Comparison of ENCODE assay signal across 8 cellular contexts in genomic region chr9:127904888-127905728, GRCh38. TPM values are rescaled to one million over a fixed set of nuclear protein-coding genes. Genes with fewer than 3 reads are reported as not detected.
DNase-seq lines count a peak whose midpoint lies in the region; ATAC-seq, FAIRE-seq and TF ChIP-seq lines count a peak whose summit lies in the region.

No MANE protein-coding gene starts in this region.

- H3K9ac ChIP-seq in H1 (replicated peaks in 1 of 4; ENCODE audit: extremely low read depth in 1 of 4, low read depth in 3 of 4, low read length in 3 of 4), result no peak overlapping the region

- no peaks in the 10 kb centered on the region for H3K27me3 ChIP-seq in H1 (replicated peaks in 1 of 4; ENCODE audit: control insufficient read depth in 3 of 4, extremely low read depth in 1 of 4, insufficient read depth in 3 of 4, low read length in 3 of 4)

- no peak overlapping the region for H2AFZ ChIP-seq in H1 (ENCODE audit: low read length)

- peaks cover 3 to 21% (median 9%) of the 10 kb centered on the region in 4 experiments for H3K4me1 ChIP-seq in H1 (replicated peaks in 1 of 4; ENCODE audit: control insufficient read depth in 3 of 4, insufficient read depth in 4 of 4, low read length in 3 of 4)

- peak; percentile 1 for ATAC-seq in sciatic nerve
- ATAC-seq in HG02885 (IDR thresholded peaks at IDR 0.05; ENCODE audit: poor library complexity, unreplicated experiment), result no peak
- ATAC-seq in GM21723 (IDR thresholded peaks at IDR 0.05; ENCODE audit: unreplicated experiment), result no peak
- ATAC-seq in GM19455 (IDR thresholded peaks at IDR 0.05; ENCODE audit: unreplicated experiment), result no peak

- no peak overlapping the region for H3K4ac ChIP-seq in H1 (replicated peaks; ENCODE audit: insufficient read length, low read depth, low read length)

- 0 out of 2 replicates have a peak overlapping the region, but pooled peaks have one; percentile 61 for H2AK5ac ChIP-seq in H1 (ENCODE audit: low read depth, low read length)

- no peaks in the 10 kb centered on the region for H3K9me3 ChIP-seq in H1 (ENCODE audit: insufficient read depth in 2 of 2, low read depth in 1 of 2, low read length in 1 of 2)

- no peak overlapping the region for H4K91ac ChIP-seq in H1 (replicated peaks; ENCODE audit: insufficient read length, low read length)

- no peak overlapping the region for H3K14ac ChIP-seq in H1 (ENCODE audit: insufficient read length)

- peak; percentile 60 to 63 for DNase-seq in activated CD4-positive, alpha-beta T cell treated with anti-CD3 and anti-CD28 coated beads for 4 hours
- DNase-seq in H1 (ENCODE audit: low read depth in 1 of 2, low spot score in 2 of 2) (no peak), sciatic nerve (ENCODE audit: low spot score) (no peak), epidermal melanocyte (ENCODE audit: insufficient read length, low spot score) (no peak)

- POLR2A ChIA-PET in H1 (lab: Charles Lee; ENCODE audit: partially characterized antibody), result interaction anchor here (1.0 to 2.1 kb wide), 5 partner anchors 12 to 24 kb away, joined by 3 to 16 read pairs (median 3); partner anchors contain the start of gene ST6GALNAC4

- H2BK120ac ChIP-seq in H1 (replicated peaks; ENCODE audit: low read depth, low read length), result no peak overlapping the region

- H3K23me2 ChIP-seq in H1 (ENCODE audit: low read depth, low read length), result no peaks in the 10 kb centered on the region

- no peak for TF ChIP-seq EP300 in H1 (IDR thresholded peaks at IDR 0.05; ENCODE audit: borderline replicate concordance in 1 of 2, low read depth in 2 of 2, low read length in 2 of 2)

- TF ChIP-seq RAD21 in H1 (IDR thresholded peaks at IDR 0.05 in 1 of 2, conservative IDR thresholded peaks at IDR 0.05 in 1 of 2; ENCODE audit: low read depth in 2 of 2, low read length in 2 of 2), result no peak

- H4K8ac ChIP-seq in H1 (ENCODE audit: extremely low read depth, insufficient read depth, low read length), result no peak overlapping the region; the same call in 1 of the 2 replicates

- H4K20me1 ChIP-seq in H1 (replicated peaks in 1 of 2; ENCODE audit: control insufficient read depth in 1 of 2, insufficient read depth in 2 of 2, low read length in 2 of 2), result peaks cover 0 to 1% of the 10 kb centered on the region in 2 experiments

- no peak overlapping the region for H3K56ac ChIP-seq in H1 (replicated peaks; ENCODE audit: insufficient read length, low read depth, low read length)

- H3K36me3 ChIP-seq in H1 (ENCODE audit: control insufficient read depth in 2 of 4, insufficient read depth in 4 of 4, low read length in 3 of 4), result no peaks in the 10 kb centered on the region

- H3K4me3 ChIP-seq in H1 (ENCODE audit: extremely low read depth in 1 of 4, insufficient read depth in 2 of 4, low read depth in 3 of 4, low read length in 4 of 4), result no peak overlapping the region

- no peak overlapping the region for H3K4me2 ChIP-seq in H1 (ENCODE audit: insufficient read depth in 1 of 2, low read depth in 2 of 2, low read length in 2 of 2)

- CTCF ChIA-PET in H1 (lab: Charles Lee; ENCODE audit: partially characterized antibody), result interaction anchor here (1.0 to 1.9 kb wide), 8 partner anchors 8 to 163 kb away, joined by 3 to 13 read pairs (median 4); partner anchors contain the start of gene PIP5KL1

- H2BK5ac ChIP-seq in H1 (ENCODE audit: low read depth, low read length), result peak overlapping the region; percentile 63; the same call in 1 of the 2 replicates

- TF ChIP-seq POLR2A in GM18526 (IDR thresholded peaks at IDR 0.05; ENCODE audit: extremely low read depth, insufficient read length) (peak; percentile 27), H1 (IDR thresholded peaks at IDR 0.05; ENCODE audit: control extremely low read depth in 1 of 2, low read depth in 2 of 2, low read length in 2 of 2) (no peak)

- 0 out of 2 replicates have a peak overlapping the region, but pooled peaks have one; percentile 18 for H2BK15ac ChIP-seq in H1 (ENCODE audit: low read length)

- H3K27ac ChIP-seq in H1 (ENCODE audit: low read depth, low read length), result peak overlapping the region; percentile 12; the same call in 1 of the 2 replicates

- H2BK20ac ChIP-seq in H1 (ENCODE audit: low read length), result no peak overlapping the region

- H3K23ac ChIP-seq in H1 (ENCODE audit: insufficient read length), result no peak overlapping the region

- H3K18ac ChIP-seq in H1 (ENCODE audit: extremely low read depth, low read length), result peak overlapping the region; percentile 53; the same call in 1 of the 2 replicates

- TF ChIP-seq CTCF in H1 (IDR thresholded peaks at IDR 0.05; ENCODE audit: control extremely low read depth in 1 of 3, insufficient read depth in 1 of 3, low read depth in 1 of 3, low read length in 3 of 3), result no peak

- H3K79me2 ChIP-seq in H1 (ENCODE audit: control insufficient read depth in 1 of 2, insufficient read depth in 2 of 2, low read length in 2 of 2), result no peaks in the 10 kb centered on the region

- H4K5ac ChIP-seq in H1 (ENCODE audit: insufficient read length, low read depth, low read length), result no peak overlapping the region

- intact Hi-C loops in sciatic nerve (cut with DNase I), result no loop called here

- 0 out of 2 replicates have a peak overlapping the region, but pooled peaks have one; percentile 27 for H2BK12ac ChIP-seq in H1 (ENCODE audit: low read depth, low read length)

- WGBS in H1 (ENCODE audit: extremely low coverage in 1 of 2, insufficient coverage in 1 of 2, insufficient read length in 1 of 2, insufficient replicate concordance in 2 of 2, low coverage in 1 of 2, low lambda C conversion rate in 2 of 2, missing lambda C conversion rate in 1 of 2), 2 experiments, result 95% methylated on average over 7 of the region's 7 CpGs; no CpG with 5 or more reads in 1 of the 2 experiments

- FAIRE-seq in H1 (lab: Jason Lieb, UNC), result no peak

- no peaks in the 10 kb centered on the region for H3K79me1 ChIP-seq in H1 (ENCODE audit: low read depth, low read length)

TF ChIP-seq in H1, 55 proteins besides CTCF, POLR2A, EP300 and RAD21 (continues in another document):
- TF ChIP-seq MAFK (IDR thresholded peaks at IDR 0.05; ENCODE audit: low read depth, low read length) (no peak), FOSL1 (IDR thresholded peaks at IDR 0.05; ENCODE audit: insufficient read depth, low read depth, low read length) (no peak), SRF (IDR thresholded peaks at IDR 0.05; ENCODE audit: low read depth, low read length) (no peak), RBBP5 (IDR thresholded peaks at IDR 0.05; ENCODE audit: borderline replicate concordance, low read depth, low read length) (no peak)

RNA-seq across cellular contexts. Expression of gene ST6GALNAC6, which starts 5.7 kb away (rescaled TPM):
- 37.7 and 43.7 TPM in 2 replicates for total RNA-seq in H1 (2021; fragmentation: NEBNext Ultra II Directional; extraction: Animal tissue kit (Norgen Biotek cat#: 25700))
- 64.4 and 72.9 TPM in 2 replicates for polyA plus RNA-seq in H1 (2011; rRNA removed)
- polyA plus RNA-seq in H1 (2011; cell fraction: cytosol; rRNA removed), result 60.4 TPM
- 54.5 TPM for polyA plus RNA-seq in H1 (2011; cell fraction: nucleus; rRNA removed)
- polyA plus RNA-seq in H1 (2012, experiment 1 of 2), result 22.5 to 37.7 TPM (median 31.4 TPM) in 4 replicates
- polyA plus RNA-seq in H1 (2012, experiment 2 of 2), result 33.2 TPM
- 27.2 TPM for polyA plus RNA-seq in H1 (2013, experiment 1 of 2)
- 27.7 TPM for polyA plus RNA-seq in H1 (2013, experiment 2 of 2)
- 40.3 and 44.6 TPM in 2 replicates for polyA minus RNA-seq in H1 (2011; rRNA and poly(A)+ RNA removed)
- 18.6 TPM for polyA minus RNA-seq in H1 (2011; cell fraction: cytosol; rRNA and poly(A)+ RNA removed)
- 23.3 TPM for polyA minus RNA-seq in H1 (2011; cell fraction: nucleus; rRNA and poly(A)+ RNA removed)
- total RNA-seq in sciatic nerve, result 108 TPM

RNA-seq across cellular contexts. Expression of gene ST6GALNAC4, which starts 11.7 kb away (rescaled TPM):
- total RNA-seq in H1 (2021; fragmentation: NEBNext Ultra II Directional; extraction: Animal tissue kit (Norgen Biotek cat#: 25700)), result 21.8 and 27.0 TPM in 2 replicates
- 34.1 and 49.5 TPM in 2 replicates for polyA plus RNA-seq in H1 (2011; rRNA removed)
- polyA plus RNA-seq in H1 (2011; cell fraction: cytosol; rRNA removed), result 27.6 TPM
- 38.3 TPM for polyA plus RNA-seq in H1 (2011; cell fraction: nucleus; rRNA removed)
- polyA plus RNA-seq in H1 (2012, experiment 1 of 2), result 11.6 to 21.8 TPM (median 18.9 TPM) in 4 replicates
- polyA plus RNA-seq in H1 (2012, experiment 2 of 2), result 18.6 TPM
- polyA plus RNA-seq in H1 (2013, experiment 1 of 2), result 26.2 TPM
- polyA plus RNA-seq in H1 (2013, experiment 2 of 2), result 25.6 TPM
- polyA minus RNA-seq in H1 (2011; rRNA and poly(A)+ RNA removed), result 16.4 and 19.0 TPM in 2 replicates
- polyA minus RNA-seq in H1 (2011; cell fraction: cytosol; rRNA and poly(A)+ RNA removed), result 32.7 TPM
- 24.5 TPM for polyA minus RNA-seq in H1 (2011; cell fraction: nucleus; rRNA and poly(A)+ RNA removed)
- total RNA-seq in sciatic nerve, result 19.6 TPM

RNA-seq across cellular contexts. Expression of gene PIP5KL1, which starts 25.5 kb away (rescaled TPM):
- total RNA-seq in H1 (2021; fragmentation: NEBNext Ultra II Directional; extraction: Animal tissue kit (Norgen Biotek cat#: 25700)), result 12.2 and 13.4 TPM in 2 replicates
- polyA plus RNA-seq in H1 (2011; rRNA removed), result 15.4 and 27.4 TPM in 2 replicates
- polyA plus RNA-seq in H1 (2011; cell fraction: cytosol; rRNA removed), result 15.3 TPM
- polyA plus RNA-seq in H1 (2011; cell fraction: nucleus; rRNA removed), result 42.3 TPM
- 11.0 to 14.5 TPM (median 13.0 TPM) in 4 replicates for polyA plus RNA-seq in H1 (2012, experiment 1 of 2)
- 10.5 TPM for polyA plus RNA-seq in H1 (2012, experiment 2 of 2)
- 12.9 TPM for polyA plus RNA-seq in H1 (2013, experiment 1 of 2)
- polyA plus RNA-seq in H1 (2013, experiment 2 of 2), result 11.8 TPM
- polyA minus RNA-seq in H1 (2011; rRNA and poly(A)+ RNA removed), result 1.8 and 4.1 TPM in 2 replicates
- 16.4 TPM for polyA minus RNA-seq in H1 (2011; cell fraction: cytosol; rRNA and poly(A)+ RNA removed)
- polyA minus RNA-seq in H1 (2011; cell fraction: nucleus; rRNA and poly(A)+ RNA removed), result 10.7 TPM
- total RNA-seq in sciatic nerve, result 2.0 TPM

RNA-seq across cellular contexts. Expression of gene AK1, which starts 27.6 kb away (rescaled TPM):
- total RNA-seq in H1 (2021; fragmentation: NEBNext Ultra II Directional; extraction: Animal tissue kit (Norgen Biotek cat#: 25700)), result 35.9 and 37.9 TPM in 2 replicates
- 39.2 and 44.1 TPM in 2 replicates for polyA plus RNA-seq in H1 (2011; rRNA removed)
- 45.5 TPM for polyA plus RNA-seq in H1 (2011; cell fraction: cytosol; rRNA removed)
- polyA plus RNA-seq in H1 (2011; cell fraction: nucleus; rRNA removed), result 32.0 TPM
- 32.5 to 48.8 TPM (median 43.2 TPM) in 4 replicates for polyA plus RNA-seq in H1 (2012, experiment 1 of 2)
- polyA plus RNA-seq in H1 (2012, experiment 2 of 2), result 31.3 TPM
- polyA plus RNA-seq in H1 (2013, experiment 1 of 2), result 26.6 TPM
- polyA plus RNA-seq in H1 (2013, experiment 2 of 2), result 24.9 TPM
- polyA minus RNA-seq in H1 (2011; rRNA and poly(A)+ RNA removed), result 9.5 and 12.8 TPM in 2 replicates
- 2.6 TPM for polyA minus RNA-seq in H1 (2011; cell fraction: cytosol; rRNA and poly(A)+ RNA removed)
- 6.3 TPM for polyA minus RNA-seq in H1 (2011; cell fraction: nucleus; rRNA and poly(A)+ RNA removed)
- total RNA-seq in sciatic nerve, result 61.0 TPM

RNA-seq across cellular contexts. Expression of gene DPM2, which starts 32.5 kb away (rescaled TPM):
- 45.4 and 48.8 TPM in 2 replicates for total RNA-seq in H1 (2021; fragmentation: NEBNext Ultra II Directional; extraction: Animal tissue kit (Norgen Biotek cat#: 25700))
- 95.4 and 110 TPM in 2 replicates for polyA plus RNA-seq in H1 (2011; rRNA removed)
- 55.5 TPM for polyA plus RNA-seq in H1 (2011; cell fraction: cytosol; rRNA removed)
- polyA plus RNA-seq in H1 (2011; cell fraction: nucleus; rRNA removed), result 67.9 TPM
- 34.5 to 60.4 TPM (median 57.6 TPM) in 4 replicates for polyA plus RNA-seq in H1 (2012, experiment 1 of 2)
- 64.1 TPM for polyA plus RNA-seq in H1 (2012, experiment 2 of 2)
- polyA plus RNA-seq in H1 (2013, experiment 1 of 2), result 39.2 TPM
- polyA plus RNA-seq in H1 (2013, experiment 2 of 2), result 39.2 TPM
- 37.7 and 56.7 TPM in 2 replicates for polyA minus RNA-seq in H1 (2011; rRNA and poly(A)+ RNA removed)
- polyA minus RNA-seq in H1 (2011; cell fraction: cytosol; rRNA and poly(A)+ RNA removed), result 37.1 TPM
- 41.0 TPM for polyA minus RNA-seq in H1 (2011; cell fraction: nucleus; rRNA and poly(A)+ RNA removed)
- total RNA-seq in sciatic nerve, result 24.6 TPM

Comparison
In these comparisons a context has a peak if more than half of its experiments do, and no peak if none do; other contexts are left out.
1. DNase-seq: peak in activated CD4-positive, alpha-beta T cell treated with anti-CD3 and anti-CD28 coated beads for 4 hours (2 of 2); none in H1 (0 of 2), sciatic nerve (single experiment) and epidermal melanocyte (single experiment).